23 cellular contexts compared by ENCODE assay signal in the genomic region with DNA sequence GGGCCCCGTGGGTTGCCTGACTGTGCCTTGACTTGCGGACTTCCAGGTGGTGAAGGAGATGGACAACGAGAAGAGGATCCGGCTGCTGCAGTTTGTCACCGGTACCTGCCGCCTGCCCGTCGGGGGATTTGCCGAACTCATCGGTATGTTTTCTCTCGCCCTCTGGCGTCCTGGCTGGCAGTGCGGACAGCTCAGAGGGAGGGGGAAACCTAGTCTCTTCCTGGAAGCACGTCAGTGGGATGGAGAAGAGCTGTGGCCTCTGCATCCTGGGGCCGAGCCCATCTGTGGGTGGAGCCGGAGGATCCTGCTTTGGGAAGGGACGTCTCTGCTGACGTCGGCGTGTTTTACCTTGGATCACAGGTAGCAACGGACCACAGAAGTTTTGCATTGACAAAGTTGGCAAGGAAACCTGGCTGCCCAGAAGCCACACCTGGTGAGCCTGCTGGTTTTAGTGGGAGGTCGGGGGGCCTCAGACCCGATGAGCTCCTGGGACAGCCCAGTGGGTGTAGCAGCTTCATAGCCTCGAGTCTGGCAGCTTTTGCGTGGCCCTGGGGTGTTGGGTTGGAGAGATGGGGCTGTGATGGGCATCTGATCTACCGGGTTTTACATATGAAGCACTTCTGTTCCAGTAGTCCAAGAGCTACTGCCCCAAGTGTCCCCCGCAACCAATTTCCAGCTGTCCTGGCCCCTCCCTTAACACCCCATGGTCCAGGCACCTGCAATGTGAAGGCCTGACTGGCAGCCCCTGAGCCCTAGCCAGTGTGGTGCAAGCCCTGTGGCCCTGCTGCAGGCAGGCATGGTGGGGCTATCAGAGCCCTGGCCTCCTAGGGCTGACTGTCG. TPM values are rescaled to one million over a fixed set of nuclear protein-coding genes. Genes with fewer than 3 reads are reported as not detected.
DNase-seq lines count a peak whose midpoint lies in the region; ATAC-seq, FAIRE-seq and TF ChIP-seq lines count a peak whose summit lies in the region.
"Had no signal": no experiment of that assay in that cellular context is flagged by ENCODE, and none has a peak within 500 bp of the region (broad histone marks: within the 10 kb centered on the region; RNA-seq: fewer than 3 reads in every experiment).

No MANE protein-coding gene starts in this region.

- no peaks in the 10 kb centered on the region for H3K79me2 ChIP-seq in H1 (ENCODE audit: control insufficient read depth in 1 of 2, insufficient read depth in 2 of 2, low read length in 2 of 2)

- intact Hi-C loops in thyroid gland (cut with DNase I), result no loop called here

- POLR2A ChIA-PET in A549 (lab: Yijun Ruan, JAX), result no interaction called here
- POLR2A ChIA-PET in H1 (lab: Charles Lee; ENCODE audit: partially characterized antibody), result no interaction called here

- H3K36me3 ChIP-seq in H7 (replicated peaks; ENCODE audit: control insufficient read depth, insufficient read depth, low read length), result peaks cover 3% of the 10 kb centered on the region
- peaks cover 2 to 20% (median 7%) of the 10 kb centered on the region in 4 experiments; a peak in 5 of 8 replicates for H3K36me3 ChIP-seq in H1 (ENCODE audit: control insufficient read depth in 2 of 4, insufficient read depth in 4 of 4, low read length in 3 of 4)
- H3K36me3 ChIP-seq in neuronal stem cell (replicated peaks in 1 of 2; ENCODE audit: control insufficient read depth in 2 of 2, insufficient read depth in 2 of 2, low read length in 2 of 2), result peaks cover 27 to 59% of the 10 kb centered on the region in 2 donors
- H3K36me3 ChIP-seq in thyroid gland, result peaks cover 63 to 64% of the 10 kb centered on the region in 2 donors

- H2BK120ac ChIP-seq in H1 (replicated peaks; ENCODE audit: low read depth, low read length) (no peak overlapping the region), neuronal stem cell (ENCODE audit: low read depth, low read length) (no peak overlapping the region)

- CTCF ChIA-PET in A549 (lab: Yijun Ruan, JAX), result interaction anchor here (0.5 to 17.7 kb wide), 4 partner anchors 10 to 184 kb away, joined by 3 to 288 read pairs (median 29); a partner anchor contains a TSS
- CTCF ChIA-PET in H1 (lab: Charles Lee; ENCODE audit: partially characterized antibody), result interaction anchor here (1.0 to 5.8 kb wide), 5 partner anchors 9 to 211 kb away, joined by 3 to 44 read pairs (median 5); a partner anchor contains a TSS

- H2BK12ac ChIP-seq in H1 (ENCODE audit: low read depth, low read length) (no peak overlapping the region), neuronal stem cell (ENCODE audit: low read length) (no peak overlapping the region)

- DNase-seq in A549 (ENCODE audit: low read depth in 1 of 2, low spot score in 1 of 2), result no peak
- DNase-seq in H7, result peak; percentile 73
- no peak for DNase-seq in H1 (ENCODE audit: low read depth in 1 of 2, low spot score in 2 of 2)
- no peak for DNase-seq in neuronal stem cell (ENCODE audit: low spot score)
- DNase-seq in thyroid gland, result no peak
- no peak for DNase-seq in DMS 273 (lab: John Stamatoyannopoulos, UW; ENCODE audit: unreplicated experiment)
- DNase-seq: Caco-2; CD4-positive, CD25-positive, alpha-beta regulatory T cell; DMS53; GOT3; HFFc6; MV-4-11; NCI-H1436; NCI-H2029; NCI-H2171; NCI-H446; NK-92 treated with Interleukin-12 subunit alpha and Interleukin-12 subunit beta, amount 100 ng/mL, for 24 hours; SHP77; SK-N-SH had no signal

- H4K91ac ChIP-seq in H1 (replicated peaks; ENCODE audit: insufficient read length, low read length), result no peak overlapping the region
- H4K91ac ChIP-seq in neuronal stem cell (ENCODE audit: low read depth, low read length, poor library complexity), result no peak overlapping the region

- ATAC-seq in A549, result no peak
- ATAC-seq in HG02973 (IDR thresholded peaks at IDR 0.05; ENCODE audit: unreplicated experiment), result no peak
- no peak for ATAC-seq in HG02763 (IDR thresholded peaks at IDR 0.05; ENCODE audit: unreplicated experiment)

- FAIRE-seq in A549 (lab: Jason Lieb, UNC), result no peak
- FAIRE-seq in H1 (lab: Jason Lieb, UNC), result no peak

- H3K79me1 ChIP-seq in H1 (ENCODE audit: low read depth, low read length) (no peaks in the 10 kb centered on the region; the same call in 1 of the 2 replicates), neuronal stem cell (ENCODE audit: low read depth, low read length) (no peaks in the 10 kb centered on the region)

- H3K14ac ChIP-seq in H1 (ENCODE audit: insufficient read length) (no peak overlapping the region), neuronal stem cell (ENCODE audit: low read length) (no peak overlapping the region)

- H4K5ac ChIP-seq in H1 (ENCODE audit: insufficient read length, low read depth, low read length), result no peak overlapping the region

- H3K23me2 ChIP-seq in H1 (ENCODE audit: low read depth, low read length), result no peaks in the 10 kb centered on the region; the same call in 1 of the 2 replicates

- H3K27ac ChIP-seq in A549, result no peak overlapping the region
- peak overlapping the region; percentile 29; the same call in 1 of the 2 replicates for H3K27ac ChIP-seq in H1 (ENCODE audit: low read depth, low read length)
- H3K27ac ChIP-seq in neuronal stem cell (replicated peaks; ENCODE audit: low read length), result no peak overlapping the region
- H3K27ac ChIP-seq in thyroid gland, result no peak overlapping the region

- no peaks in the 10 kb centered on the region for H3K27me3 ChIP-seq in H7 (ENCODE audit: control insufficient read depth, insufficient read depth, low read length)
- no peaks in the 10 kb centered on the region for H3K27me3 ChIP-seq in H1 (replicated peaks in 1 of 4; ENCODE audit: control insufficient read depth in 3 of 4, extremely low read depth in 1 of 4, insufficient read depth in 3 of 4, low read length in 3 of 4)
- H3K27me3 ChIP-seq in neuronal stem cell (ENCODE audit: control insufficient read depth in 3 of 3, insufficient read depth in 3 of 3, low read depth in 1 of 3, low read length in 3 of 3), result no peaks in the 10 kb centered on the region
- H3K27me3 ChIP-seq in thyroid gland, result no peaks in the 10 kb centered on the region

- TF ChIP-seq POLR2A in A549 (IDR thresholded peaks at IDR 0.05; ENCODE audit: low read length) (no peak), H1 (IDR thresholded peaks at IDR 0.05; ENCODE audit: control extremely low read depth in 1 of 2, low read depth in 2 of 2, low read length in 2 of 2) (no peak), thyroid gland (IDR thresholded peaks at IDR 0.05) (no peak)

- H3K9me3 ChIP-seq in A549, result no peaks in the 10 kb centered on the region
- no peaks in the 10 kb centered on the region for H3K9me3 ChIP-seq in H1 (ENCODE audit: insufficient read depth in 2 of 2, low read depth in 1 of 2, low read length in 1 of 2)
- no peaks in the 10 kb centered on the region for H3K9me3 ChIP-seq in neuronal stem cell (replicated peaks in 1 of 2; ENCODE audit: control insufficient read depth in 2 of 2, insufficient read depth in 1 of 2, low read depth in 1 of 2, low read length in 2 of 2)
- H3K9me3 ChIP-seq in thyroid gland, result no peaks in the 10 kb centered on the region
- H3K9me3 ChIP-seq: Caco-2, SK-N-SH had no signal

- H2BK20ac ChIP-seq in H1 (ENCODE audit: low read length), result no peak overlapping the region

- H4K20me1 ChIP-seq in H1 (replicated peaks in 1 of 2; ENCODE audit: control insufficient read depth in 1 of 2, insufficient read depth in 2 of 2, low read length in 2 of 2), result peaks cover 0 to 1% of the 10 kb centered on the region in 2 experiments

- TF ChIP-seq RAD21 in A549 (conservative IDR thresholded peaks at IDR 0.05 in 1 of 2, IDR thresholded peaks at IDR 0.05 in 1 of 2) (no peak), H1 (IDR thresholded peaks at IDR 0.05 in 1 of 2, conservative IDR thresholded peaks at IDR 0.05 in 1 of 2; ENCODE audit: low read depth in 2 of 2, low read length in 2 of 2) (no peak; a peak in 1 of 4 replicates)

- H3K4ac ChIP-seq in H1 (replicated peaks; ENCODE audit: insufficient read length, low read depth, low read length) (no peak overlapping the region), neuronal stem cell (ENCODE audit: low read length) (no peak overlapping the region)

- no peak overlapping the region for H3K4me3 ChIP-seq in A549
- no peak overlapping the region for H3K4me3 ChIP-seq in H7 (ENCODE audit: insufficient read depth, low read depth, low read length)
- H3K4me3 ChIP-seq in H1 (ENCODE audit: extremely low read depth in 1 of 4, insufficient read depth in 2 of 4, low read depth in 3 of 4, low read length in 4 of 4), result no peak overlapping the region
- no peak overlapping the region for H3K4me3 ChIP-seq in neuronal stem cell (ENCODE audit: low read length in 2 of 2)
- H3K4me3 ChIP-seq in thyroid gland (replicated peaks in 1 of 3), result no peak overlapping the region

- H3K23ac ChIP-seq in H1 (ENCODE audit: insufficient read length) (no peak overlapping the region), neuronal stem cell (ENCODE audit: low read depth, low read length, poor library complexity) (peak overlapping the region; percentile 25)

- H2AFZ ChIP-seq in H1 (ENCODE audit: low read length) (no peak overlapping the region), neuronal stem cell (ENCODE audit: low read length) (no peak overlapping the region)

- TF ChIP-seq EP300 in A549 (IDR thresholded peaks at IDR 0.05), result no peak
- no peak for TF ChIP-seq EP300 in H1 (IDR thresholded peaks at IDR 0.05; ENCODE audit: borderline replicate concordance in 1 of 2, low read depth in 2 of 2, low read length in 2 of 2)

- H2BK15ac ChIP-seq in H1 (ENCODE audit: low read length) (no peak overlapping the region), neuronal stem cell (ENCODE audit: low read length) (no peak overlapping the region)

- no peak overlapping the region for H3K4me2 ChIP-seq in A549
- H3K4me2 ChIP-seq in H1 (ENCODE audit: insufficient read depth in 1 of 2, low read depth in 2 of 2, low read length in 2 of 2), result no peak overlapping the region
- H3K4me2 ChIP-seq in neuronal stem cell (ENCODE audit: insufficient read depth, low read length, poor library complexity, severe bottlenecking), result no peak overlapping the region
- H3K4me2 ChIP-seq: SK-N-SH had no signal

- H3K4me1 ChIP-seq in A549 (no peaks in the 10 kb centered on the region), H1 (replicated peaks in 1 of 4; ENCODE audit: control insufficient read depth in 3 of 4, insufficient read depth in 4 of 4, low read length in 3 of 4) (peaks cover 0 to 6% (median 1%) of the 10 kb centered on the region in 4 experiments; a peak in 3 of 7 replicates), neuronal stem cell (ENCODE audit: control insufficient read depth in 2 of 2, insufficient read depth in 1 of 2, low read depth in 1 of 2, low read length in 2 of 2) (peaks cover 21 to 25% of the 10 kb centered on the region in 2 donors), thyroid gland (no peaks in the 10 kb centered on the region)
- H3K4me1 ChIP-seq: Caco-2 had no signal

- 89% methylated on average over 26 of the region's 28 CpGs for WGBS in A549 (ENCODE audit: missing lambda C conversion rate)
- 91% methylated on average over 25 of the region's 28 CpGs; no CpG with 5 or more reads in 1 of the 2 experiments for WGBS in H1 (ENCODE audit: extremely low coverage in 1 of 2, insufficient coverage in 1 of 2, insufficient read length in 1 of 2, insufficient replicate concordance in 2 of 2, low coverage in 1 of 2, low lambda C conversion rate in 2 of 2, missing lambda C conversion rate in 1 of 2), 2 experiments
- no CpG with 5 or more reads among the region's 28 CpGs for WGBS in neuronal stem cell (ENCODE audit: extremely low coverage in 2 of 2, insufficient read length in 2 of 2, insufficient replicate concordance in 1 of 2), 2 donors
- WGBS in thyroid gland, 2 donors, result 93 to 94% methylated on average over 14 to 28 of the region's 28 CpGs

- H2BK5ac ChIP-seq in H1 (ENCODE audit: low read depth, low read length), result no peak overlapping the region
- no peak overlapping the region for H2BK5ac ChIP-seq in neuronal stem cell (ENCODE audit: low read length)

- H3K9ac ChIP-seq in H1 (replicated peaks in 1 of 4; ENCODE audit: extremely low read depth in 1 of 4, low read depth in 3 of 4, low read length in 3 of 4) (no peak overlapping the region), neuronal stem cell (ENCODE audit: low read depth, low read length, poor library complexity) (peak overlapping the region; percentile 27)
- H3K9ac ChIP-seq: SK-N-SH had no signal

- no peak overlapping the region for H3K56ac ChIP-seq in H1 (replicated peaks; ENCODE audit: insufficient read length, low read depth, low read length)

- TF ChIP-seq CTCF in A549 (IDR thresholded peaks at IDR 0.05) (no peak), H1 (IDR thresholded peaks at IDR 0.05; ENCODE audit: control extremely low read depth in 1 of 3, insufficient read depth in 1 of 3, low read depth in 1 of 3, low read length in 3 of 3) (peak in 2 of 3 experiments; percentile 5 to 10; a peak in 2 of 4 replicates), thyroid gland (IDR thresholded peaks at IDR 0.05) (no peak)

- H4K8ac ChIP-seq in H1 (ENCODE audit: extremely low read depth, insufficient read depth, low read length), result no peak overlapping the region
- H4K8ac ChIP-seq in neuronal stem cell (ENCODE audit: low read depth, low read length), result no peak overlapping the region

- H2AK5ac ChIP-seq in H1 (ENCODE audit: low read depth, low read length) (no peak overlapping the region), neuronal stem cell (ENCODE audit: low read depth, low read length) (peak overlapping the region; percentile 10)

- H3K18ac ChIP-seq in H1 (ENCODE audit: extremely low read depth, low read length), result no peak overlapping the region; the same call in 1 of the 2 replicates
- no peak overlapping the region for H3K18ac ChIP-seq in neuronal stem cell (ENCODE audit: low read length)

RNA-seq across cellular contexts. Expression of a gene that starts 11.9 kb away (rescaled TPM):
- polyA plus RNA-seq in A549 (2011; rRNA removed) (not detected in 2 replicates), A549 (2017; fragmentation: RNase III; extraction: RNeasy Plus Mini Kit Qiagen cat#74134 plus additional on column Dnase treatment) (0.23 to 0.33 TPM (median 0.25 TPM) in 3 replicates), H1 (2011; rRNA removed) (1.3 and 1.9 TPM in 2 replicates)
- 0.08 and 0.12 TPM in 2 replicates for polyA plus RNA-seq in A549 (2012; cell fraction: cytosol; rRNA removed)
- 0.90 and 1.2 TPM in 2 replicates for polyA plus RNA-seq in A549 (2012; cell fraction: nucleus; rRNA removed)
- polyA minus RNA-seq in A549 (2011; rRNA and poly(A)+ RNA removed), result 0.49 and 0.87 TPM in 2 replicates
- 0.63 TPM in 1 of 2 replicates, not detected in the other for total RNA-seq in H7 (2014; rRNA removed; shearing (Covaris generic))
- 0.92 and 1.4 TPM in 2 replicates for total RNA-seq in H1 (2021; fragmentation: NEBNext Ultra II Directional; extraction: Animal tissue kit (Norgen Biotek cat#: 25700))
- polyA plus RNA-seq in H1 (2011; cell fraction: cytosol; rRNA removed), result 1.5 TPM
- polyA plus RNA-seq in H1 (2011; cell fraction: nucleus; rRNA removed), result 7.4 TPM
- 0.80 to 1.1 TPM (median 0.95 TPM) in 4 replicates for polyA plus RNA-seq in H1 (2012, experiment 1 of 2)
- polyA plus RNA-seq in H1 (2012, experiment 2 of 2), result 0.87 TPM
- polyA plus RNA-seq in H1 (2013, experiment 1 of 2), result 0.57 TPM
- 0.48 TPM for polyA plus RNA-seq in H1 (2013, experiment 2 of 2)
- polyA minus RNA-seq in H1 (2011; rRNA and poly(A)+ RNA removed), result 0.59 and 3.2 TPM in 2 replicates
- 2.3 TPM for polyA minus RNA-seq in H1 (2011; cell fraction: cytosol; rRNA and poly(A)+ RNA removed)
- polyA minus RNA-seq in H1 (2011; cell fraction: nucleus; rRNA and poly(A)+ RNA removed), result 2.3 TPM
- polyA plus RNA-seq in neuronal stem cell (2013, experiment 1 of 2), result 8.0 TPM
- polyA plus RNA-seq in neuronal stem cell (2013, experiment 2 of 2), result 7.0 TPM
- 1 to 10 TPM in 2 of 4 donors, under 1 TPM in 2; 0.67 to 1.8 (median 1.3) TPM for total RNA-seq in thyroid gland
- total RNA-seq: HT-29 had no signal
- polyA plus RNA-seq: IgD-negative memory B cell had no signal

Comparison
In these comparisons a context has a peak if more than half of its experiments do, and no peak if none do; other contexts are left out.
1. CTCF ChIP-seq: peak in H1 (2 of 3); none in A549 (single experiment) and thyroid gland (0 of 6).